In genomic region chr6:15714658-15715057, GRCh38 we compare ENCODE assay signal across 24 cellular contexts. TPM values are rescaled to one million over a fixed set of nuclear protein-coding genes. Genes with fewer than 3 reads are reported as not detected.
DNase-seq lines count a peak whose midpoint lies in the region; ATAC-seq lines count a peak whose summit lies in the region.
"Had no signal": no experiment of that assay in that cellular context is flagged by ENCODE, and none has a peak within 500 bp of the region (broad histone marks: within the 10 kb centered on the region; RNA-seq: fewer than 3 reads in every experiment).

No MANE protein-coding gene starts in this region.

- POLR2A ChIA-PET in activated CD4-positive, alpha-beta memory T cell treated with anti-CD3 and anti-CD28 coated beads for 36 hours (lab: Charles Lee), result no interaction called here
- POLR2A ChIA-PET in activated CD4-positive, alpha-beta memory T cell treated with anti-CD3 and anti-CD28 coated beads, Interleukin-2, amount 10 ng/mL, durations not matched to agents 7 days and 5 days (lab: Charles Lee), result no interaction called here

- H3K27me3 ChIP-seq in effector memory CD4-positive, alpha-beta T cell (replicated peaks; ENCODE audit: control insufficient read depth, insufficient read depth, low read length, poor library complexity, severe bottlenecking), result no peaks in the 10 kb centered on the region
- H3K27me3 ChIP-seq: Peyer's patch had no signal

- H3K4me1 Mint-ChIP-seq in activated CD4-positive, alpha-beta memory T cell treated with anti-CD3 and anti-CD28 coated beads for 36 hours (ENCODE audit: low read depth), result peaks cover 21% of the 10 kb centered on the region
- peaks cover 6% of the 10 kb centered on the region for H3K4me1 Mint-ChIP-seq in activated CD4-positive, alpha-beta memory T cell treated with anti-CD3 and anti-CD28 coated beads, Interleukin-2, amount 10 ng/mL, durations not matched to agents 7 days and 5 days
- peaks cover 22% of the 10 kb centered on the region for H3K4me1 Mint-ChIP-seq in activated naive CD8-positive, alpha-beta T cell treated with anti-CD3 and anti-CD28 coated beads, Interleukin-2, amount 50 U/mL, for 24 hours
- peaks cover 16% of the 10 kb centered on the region for H3K4me1 Mint-ChIP-seq in stimulated activated effector memory CD8-positive, alpha-beta T cell treated with anti-CD3 and anti-CD28 coated beads, Interleukin-12 subunit alpha, Interleukin-12 subunit beta, amount 100 ng/mL, for 72 hours

- H3K27me3 Mint-ChIP-seq in activated CD4-positive, alpha-beta memory T cell treated with anti-CD3 and anti-CD28 coated beads for 36 hours, result peaks cover 13% of the 10 kb centered on the region
- H3K27me3 Mint-ChIP-seq in activated CD4-positive, alpha-beta memory T cell treated with anti-CD3 and anti-CD28 coated beads, Interleukin-2, amount 10 ng/mL, durations not matched to agents 7 days and 5 days, result peaks cover 1% of the 10 kb centered on the region
- H3K27me3 Mint-ChIP-seq in activated naive CD8-positive, alpha-beta T cell treated with anti-CD3 and anti-CD28 coated beads, Interleukin-2, amount 50 U/mL, for 24 hours, result peaks cover 9% of the 10 kb centered on the region

- H3K9me3 Mint-ChIP-seq in activated CD4-positive, alpha-beta memory T cell treated with anti-CD3 and anti-CD28 coated beads for 36 hours, result peaks cover 9% of the 10 kb centered on the region
- H3K9me3 Mint-ChIP-seq in activated CD4-positive, alpha-beta memory T cell treated with anti-CD3 and anti-CD28 coated beads, Interleukin-2, amount 10 ng/mL, durations not matched to agents 7 days and 5 days, result peaks cover 9% of the 10 kb centered on the region
- peaks cover 0 to 11% of the 10 kb centered on the region in 2 donors for H3K9me3 Mint-ChIP-seq in activated naive CD4-positive, alpha-beta T cell treated with anti-CD3 and anti-CD28 coated beads, Interleukin-2, amount 50 U/mL, for 72 hours
- peaks cover 9% of the 10 kb centered on the region for H3K9me3 Mint-ChIP-seq in activated naive CD8-positive, alpha-beta T cell treated with anti-CD3 and anti-CD28 coated beads, Interleukin-2, amount 50 U/mL, for 24 hours
- H3K9me3 Mint-ChIP-seq in stimulated activated effector memory CD8-positive, alpha-beta T cell treated with anti-CD3 and anti-CD28 coated beads, Interleukin-12 subunit alpha, Interleukin-12 subunit beta, amount 100 ng/mL, for 72 hours, result no peaks in the 10 kb centered on the region

- no peak overlapping the region for H3K4me3 ChIP-seq in effector memory CD4-positive, alpha-beta T cell (ENCODE audit: insufficient read depth, low read depth, low read length, poor library complexity, severe bottlenecking)
- H3K4me3 ChIP-seq: GM12878, Peyer's patch had no signal

- no peak overlapping the region for H3K27ac ChIP-seq in effector memory CD4-positive, alpha-beta T cell (ENCODE audit: insufficient read depth, low read length, poor library complexity, severe bottlenecking)
- H3K27ac ChIP-seq: HL-60, Peyer's patch had no signal

- H3K4me1 ChIP-seq in effector memory CD4-positive, alpha-beta T cell (ENCODE audit: control insufficient read depth, insufficient read depth, low read length, poor library complexity, severe bottlenecking), result no peaks in the 10 kb centered on the region
- H3K4me1 ChIP-seq: Peyer's patch had no signal

- intact Hi-C loops in activated CD4-positive, alpha-beta memory T cell treated with anti-CD3 and anti-CD28 coated beads for 36 hours (cut with micrococcal nuclease), result loop anchor here (1.0 kb wide), 5 partner anchors 21 to 200 kb away; no protein-coding TSS in a partner anchor

- peaks cover 9% of the 10 kb centered on the region for H3K36me3 Mint-ChIP-seq in activated CD4-positive, alpha-beta memory T cell treated with anti-CD3 and anti-CD28 coated beads for 36 hours
- H3K36me3 Mint-ChIP-seq in activated CD4-positive, alpha-beta memory T cell treated with anti-CD3 and anti-CD28 coated beads, Interleukin-2, amount 10 ng/mL, durations not matched to agents 7 days and 5 days (ENCODE audit: low read depth), result peaks cover 2% of the 10 kb centered on the region
- peaks cover 6 to 21% of the 10 kb centered on the region in 2 donors for H3K36me3 Mint-ChIP-seq in activated naive CD4-positive, alpha-beta T cell treated with anti-CD3 and anti-CD28 coated beads, Interleukin-2, amount 50 U/mL, for 72 hours
- no peaks in the 10 kb centered on the region for H3K36me3 Mint-ChIP-seq in activated naive CD8-positive, alpha-beta T cell treated with anti-CD3 and anti-CD28 coated beads, Interleukin-2, amount 50 U/mL, for 24 hours (ENCODE audit: low read depth)
- H3K36me3 Mint-ChIP-seq in stimulated activated effector memory CD8-positive, alpha-beta T cell treated with anti-CD3 and anti-CD28 coated beads, Interleukin-12 subunit alpha, Interleukin-12 subunit beta, amount 100 ng/mL, for 72 hours, result peaks cover 12% of the 10 kb centered on the region
- H3K36me3 Mint-ChIP-seq: CD8-positive, alpha-beta T cell had no signal

- no peak for DNase-seq in activated CD4-positive, alpha-beta memory T cell treated with anti-CD3 and anti-CD28 coated beads for 36 hours
- no peak for DNase-seq in activated CD4-positive, alpha-beta memory T cell treated with anti-CD3 and anti-CD28 coated beads, Interleukin-2, amount 10 ng/mL, durations not matched to agents 7 days and 5 days
- no peak for DNase-seq in activated naive CD4-positive, alpha-beta T cell treated with anti-CD3 and anti-CD28 coated beads, Interleukin-2, amount 50 U/mL, for 72 hours (ENCODE audit: low spot score in 2 of 2)
- no peak for DNase-seq in activated naive CD4-positive, alpha-beta T cell treated with anti-CD3 and anti-CD28 coated beads, Interleukin-2, amount 50 U/mL, for 16 hours
- no peak for DNase-seq in activated naive CD8-positive, alpha-beta T cell treated with anti-CD3 and anti-CD28 coated beads, Interleukin-2, amount 50 U/mL, for 24 hours
- DNase-seq in stimulated activated effector memory CD8-positive, alpha-beta T cell treated with anti-CD3 and anti-CD28 coated beads, Interleukin-12 subunit alpha, Interleukin-12 subunit beta, amount 100 ng/mL, for 72 hours (ENCODE audit: low spot score in 2 of 2), result no peak
- no peak for DNase-seq in HuH-7.5 (ENCODE audit: low spot score)
- DNase-seq in effector memory CD4-positive, alpha-beta T cell, result no peak
- DNase-seq: AML-193; C1 segment of cervical spinal cord; CD8-positive, alpha-beta T cell; DND-41; GOT3; HCEC 1CT; KG1; NCI-H1105; NCI-H146; NCI-H2029 treated with DMSO at 0.1 percent for 48 hours; NCI-H524; NCI-H774; Peyer's patch had no signal

- H3K27ac Mint-ChIP-seq in activated CD4-positive, alpha-beta memory T cell treated with anti-CD3 and anti-CD28 coated beads for 36 hours, result peak overlapping the region; percentile 54
- no peak overlapping the region for H3K27ac Mint-ChIP-seq in activated CD4-positive, alpha-beta memory T cell treated with anti-CD3 and anti-CD28 coated beads, Interleukin-2, amount 10 ng/mL, durations not matched to agents 7 days and 5 days
- peak overlapping the region; percentile 78 to 86 for H3K27ac Mint-ChIP-seq in activated naive CD4-positive, alpha-beta T cell treated with anti-CD3 and anti-CD28 coated beads, Interleukin-2, amount 50 U/mL, for 72 hours
- peak overlapping the region; percentile 36 for H3K27ac Mint-ChIP-seq in activated naive CD8-positive, alpha-beta T cell treated with anti-CD3 and anti-CD28 coated beads, Interleukin-2, amount 50 U/mL, for 24 hours
- peak overlapping the region; percentile 70 for H3K27ac Mint-ChIP-seq in stimulated activated effector memory CD8-positive, alpha-beta T cell treated with anti-CD3 and anti-CD28 coated beads, Interleukin-12 subunit alpha, Interleukin-12 subunit beta, amount 100 ng/mL, for 72 hours
- H3K27ac Mint-ChIP-seq: CD8-positive, alpha-beta T cell had no signal

- no peaks in the 10 kb centered on the region for H3K36me3 ChIP-seq in effector memory CD4-positive, alpha-beta T cell (ENCODE audit: control insufficient read depth, insufficient read depth, low read length)
- H3K36me3 ChIP-seq: Peyer's patch had no signal

- peak in 1 of 2 donors; percentile 53 for ATAC-seq in activated naive CD4-positive, alpha-beta T cell treated with anti-CD3 and anti-CD28 coated beads, Interleukin-2, amount 50 U/mL, for 72 hours
- ATAC-seq in activated naive CD8-positive, alpha-beta T cell treated with anti-CD3 and anti-CD28 coated beads, Interleukin-2, amount 50 U/mL, for 24 hours, result peak; percentile 10
- ATAC-seq in stimulated activated effector memory CD8-positive, alpha-beta T cell treated with anti-CD3 and anti-CD28 coated beads, Interleukin-12 subunit alpha, Interleukin-12 subunit beta, amount 100 ng/mL, for 72 hours, result peak; percentile 41
- ATAC-seq: CD8-positive, alpha-beta T cell; GM12878; HepG2 had no signal

- H3K4me3 Mint-ChIP-seq in activated CD4-positive, alpha-beta memory T cell treated with anti-CD3 and anti-CD28 coated beads for 36 hours, result no peak overlapping the region
- no peak overlapping the region for H3K4me3 Mint-ChIP-seq in activated CD4-positive, alpha-beta memory T cell treated with anti-CD3 and anti-CD28 coated beads, Interleukin-2, amount 10 ng/mL, durations not matched to agents 7 days and 5 days
- H3K4me3 Mint-ChIP-seq in activated naive CD8-positive, alpha-beta T cell treated with anti-CD3 and anti-CD28 coated beads, Interleukin-2, amount 50 U/mL, for 24 hours, result no peak overlapping the region
- H3K4me3 Mint-ChIP-seq in stimulated activated effector memory CD8-positive, alpha-beta T cell treated with anti-CD3 and anti-CD28 coated beads, Interleukin-12 subunit alpha, Interleukin-12 subunit beta, amount 100 ng/mL, for 72 hours, result no peak overlapping the region
- H3K4me3 Mint-ChIP-seq: CD8-positive, alpha-beta T cell had no signal

- CTCF ChIA-PET in activated CD4-positive, alpha-beta memory T cell treated with anti-CD3 and anti-CD28 coated beads for 36 hours (lab: Charles Lee), result interaction anchor here (1.7 kb wide), 1 partner anchor 23 kb away, joined by 5 read pairs; no protein-coding TSS in a partner anchor
- CTCF ChIA-PET in activated CD4-positive, alpha-beta memory T cell treated with anti-CD3 and anti-CD28 coated beads, Interleukin-2, amount 10 ng/mL, durations not matched to agents 7 days and 5 days (lab: Charles Lee), result no interaction called here

- no peaks in the 10 kb centered on the region for H3K9me3 ChIP-seq in effector memory CD4-positive, alpha-beta T cell (ENCODE audit: control insufficient read depth, low read length)
- H3K9me3 ChIP-seq: Peyer's patch had no signal

RNA-seq across cellular contexts. Expression of gene DTNBP1, which starts 51.8 kb away (rescaled TPM):
- 10 to 100 TPM; 22.9 to 24.3 TPM for total RNA-seq in activated CD4-positive, alpha-beta memory T cell treated with anti-CD3 and anti-CD28 coated beads for 36 hours
- total RNA-seq in activated CD4-positive, alpha-beta memory T cell treated with anti-CD3 and anti-CD28 coated beads, Interleukin-2, amount 10 ng/mL, durations not matched to agents 7 days and 5 days, result 10 to 100 TPM; 26.5 to 27.9 TPM
- 10 to 100 TPM; 14.1 to 24.5 TPM for total RNA-seq in activated naive CD4-positive, alpha-beta T cell treated with anti-CD3 and anti-CD28 coated beads, Interleukin-2, amount 50 U/mL, for 72 hours
